Comparison of ENCODE assay signal across 19 cellular contexts in genomic region chrX:124501566-124501965, GRCh38.
DNase-seq lines count a peak whose midpoint lies in the region; ATAC-seq and TF ChIP-seq lines count a peak whose summit lies in the region.
"Had no signal": no experiment of that assay in that cellular context is flagged by ENCODE, and none has a peak within 500 bp of the region (broad histone marks: within the 10 kb centered on the region; RNA-seq: fewer than 3 reads in every experiment).

No MANE protein-coding gene starts in this region.

- no peaks in the 10 kb centered on the region for H3K36me3 Mint-ChIP-seq in activated naive CD8-positive, alpha-beta T cell treated with anti-CD3 and anti-CD28 coated beads, Interleukin-2, amount 50 U/mL, for 24 hours (ENCODE audit: low read depth)
- H3K36me3 Mint-ChIP-seq in mesothelial cell of epicardium: no peaks in the 10 kb centered on the region

- no peak overlapping the region for H3K4me3 ChIP-seq in A673 (ENCODE audit: low read depth, low read length, poor library complexity, severe bottlenecking)
- H3K4me3 ChIP-seq: BLaER1, SJSA1 had no signal

- BruUV-seq in A673 (replicated peaks; lab: Mats Ljungman, UMichigan): no TSS peak

- intact Hi-C loops in sciatic nerve (cut with DNase I) (no loop called here), A673 (cut with micrococcal nuclease; ENCODE audit: unreplicated experiment) (no loop called here)

- H3K4me3 Mint-ChIP-seq in activated naive CD8-positive, alpha-beta T cell treated with anti-CD3 and anti-CD28 coated beads, Interleukin-2, amount 50 U/mL, for 24 hours: no peak overlapping the region
- no peak overlapping the region for H3K4me3 Mint-ChIP-seq in mesothelial cell of epicardium
- H3K4me3 Mint-ChIP-seq: CD4-positive, alpha-beta T cell had no signal

- DNase-seq in NCI-H2227 (lab: John Stamatoyannopoulos, UW; ENCODE audit: unreplicated experiment) (peak; percentile 64), mesothelial cell of epicardium (ENCODE audit: low spot score in 2 of 2, unreplicated experiment in 2 of 2) (no peak), sciatic nerve (ENCODE audit: low spot score) (no peak), COLO668 (lab: John Stamatoyannopoulos, UW; ENCODE audit: unreplicated experiment) (no peak), A673 (ENCODE audit: low spot score) (no peak)
- no peak for DNase-seq in activated naive CD8-positive, alpha-beta T cell treated with anti-CD3 and anti-CD28 coated beads, Interleukin-2, amount 50 U/mL, for 24 hours
- DNase-seq: ACHN; CD4-positive, alpha-beta T cell; H7; Karpas-422; MV-4-11; NCI-H1105 treated with DMSO at 0.1 percent for 48 hours; NCI-H2029 treated with DMSO at 0.1 percent for 48 hours; NCI-H526; OCI-M1 had no signal

- no peak overlapping the region for H3K27ac ChIP-seq in A673 (ENCODE audit: low read depth, low read length, poor library complexity, severe bottlenecking)
- H3K27ac ChIP-seq: BLaER1, SJSA1 had no signal

- ATAC-seq in activated naive CD8-positive, alpha-beta T cell treated with anti-CD3 and anti-CD28 coated beads, Interleukin-2, amount 50 U/mL, for 24 hours: no peak
- ATAC-seq in sciatic nerve (peak; percentile 45), GM19452 (IDR thresholded peaks at IDR 0.05; ENCODE audit: unreplicated experiment) (no peak), HG03520 (IDR thresholded peaks at IDR 0.05; ENCODE audit: unreplicated experiment) (no peak)

- H3K4me1 Mint-ChIP-seq in activated naive CD8-positive, alpha-beta T cell treated with anti-CD3 and anti-CD28 coated beads, Interleukin-2, amount 50 U/mL, for 24 hours: peaks cover 26% of the 10 kb centered on the region
- peaks cover 52% of the 10 kb centered on the region for H3K4me1 Mint-ChIP-seq in mesothelial cell of epicardium

- TF ChIP-seq CTCF in mesothelial cell of epicardium (IDR thresholded peaks at IDR 0.05; ENCODE audit: unreplicated experiment) (no peak), A673 (conservative IDR thresholded peaks at IDR 0.05; ENCODE audit: low read depth, low read length) (no peak)

- peak overlapping the region; percentile 39 for H3K27ac Mint-ChIP-seq in activated naive CD8-positive, alpha-beta T cell treated with anti-CD3 and anti-CD28 coated beads, Interleukin-2, amount 50 U/mL, for 24 hours
- peak overlapping the region; percentile 79 for H3K27ac Mint-ChIP-seq in mesothelial cell of epicardium
- H3K27ac Mint-ChIP-seq: CD4-positive, alpha-beta T cell had no signal

- H3K36me3 ChIP-seq in A673 (ENCODE audit: insufficient read depth, low read length, poor library complexity, severe bottlenecking): no peaks in the 10 kb centered on the region
- H3K36me3 ChIP-seq: BLaER1, SJSA1 had no signal

- no peaks in the 10 kb centered on the region for H3K9me3 Mint-ChIP-seq in activated naive CD8-positive, alpha-beta T cell treated with anti-CD3 and anti-CD28 coated beads, Interleukin-2, amount 50 U/mL, for 24 hours
- H3K9me3 Mint-ChIP-seq in mesothelial cell of epicardium: no peaks in the 10 kb centered on the region
- H3K9me3 Mint-ChIP-seq: CD4-positive, alpha-beta T cell had no signal

- CTCF ChIA-PET in A673 (lab: Charles Lee): no interaction called here

- no peaks in the 10 kb centered on the region for H3K27me3 Mint-ChIP-seq in activated naive CD8-positive, alpha-beta T cell treated with anti-CD3 and anti-CD28 coated beads, Interleukin-2, amount 50 U/mL, for 24 hours
- no peaks in the 10 kb centered on the region for H3K27me3 Mint-ChIP-seq in mesothelial cell of epicardium (ENCODE audit: low read depth)
- H3K27me3 Mint-ChIP-seq: CD4-positive, alpha-beta T cell had no signal

- H3K27me3 ChIP-seq in A673 (replicated peaks; ENCODE audit: insufficient read depth, low read depth, low read length, poor library complexity): no peaks in the 10 kb centered on the region
- H3K27me3 ChIP-seq: SJSA1 had no signal

- POLR2A ChIA-PET in A673 (lab: Charles Lee; ENCODE audit: low non-redundant PET): no interaction called here

- H3K4me1 ChIP-seq in A673 (ENCODE audit: insufficient read depth, low read length, poor library complexity, severe bottlenecking): peaks cover 15% of the 10 kb centered on the region
- H3K4me1 ChIP-seq: BLaER1, SJSA1 had no signal

- H3K9me3 ChIP-seq in A673 (ENCODE audit: low read depth, low read length, poor library complexity, severe bottlenecking): no peaks in the 10 kb centered on the region
- H3K9me3 ChIP-seq: BLaER1, SJSA1 had no signal
